Comparison of ENCODE assay signal across 1 cellular context in the genomic region with DNA sequence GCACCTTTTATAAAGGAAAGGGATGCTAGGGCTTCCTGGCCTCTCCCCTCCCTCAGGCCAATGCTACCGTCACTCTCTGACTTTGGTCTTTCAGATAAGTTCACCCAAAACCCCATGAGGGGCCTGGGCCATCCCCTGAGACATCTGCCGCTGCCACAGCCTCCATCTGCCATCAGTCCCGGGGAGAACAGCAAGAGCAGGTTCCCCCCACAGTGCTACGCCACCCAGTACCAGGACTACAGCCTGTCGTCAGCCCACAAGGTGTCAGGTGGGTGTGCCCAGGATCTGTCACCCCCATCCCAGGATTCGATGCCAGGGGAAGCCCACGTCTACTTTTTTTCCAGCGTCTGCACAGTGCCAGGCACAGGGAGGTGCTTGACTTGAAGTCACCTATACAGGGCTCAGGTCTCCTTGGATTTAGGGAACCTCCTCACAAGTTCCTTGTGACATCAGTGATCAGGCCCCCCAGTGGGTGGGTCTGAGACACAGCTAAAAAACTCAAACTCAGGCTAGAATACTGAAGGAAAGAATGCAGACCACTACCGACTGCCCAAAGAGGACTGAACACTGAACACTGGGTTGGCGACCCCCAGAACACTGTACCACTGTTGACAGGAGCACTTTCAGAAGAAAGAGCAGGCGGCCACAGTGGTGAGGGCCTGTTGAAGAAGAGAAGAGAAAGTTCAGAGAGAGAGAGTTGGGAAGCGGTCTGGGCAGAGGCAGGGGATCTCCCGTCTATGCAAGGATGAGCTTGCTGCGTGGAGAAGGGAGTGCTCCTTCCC.
TF ChIP-seq lines count a peak whose summit lies in the region.

No MANE protein-coding gene starts in this region.

TF ChIP-seq in WTC11, 78 proteins besides CTCF, POLR2A, EP300 and RAD21:
- TF ChIP-seq, protein P1, sequence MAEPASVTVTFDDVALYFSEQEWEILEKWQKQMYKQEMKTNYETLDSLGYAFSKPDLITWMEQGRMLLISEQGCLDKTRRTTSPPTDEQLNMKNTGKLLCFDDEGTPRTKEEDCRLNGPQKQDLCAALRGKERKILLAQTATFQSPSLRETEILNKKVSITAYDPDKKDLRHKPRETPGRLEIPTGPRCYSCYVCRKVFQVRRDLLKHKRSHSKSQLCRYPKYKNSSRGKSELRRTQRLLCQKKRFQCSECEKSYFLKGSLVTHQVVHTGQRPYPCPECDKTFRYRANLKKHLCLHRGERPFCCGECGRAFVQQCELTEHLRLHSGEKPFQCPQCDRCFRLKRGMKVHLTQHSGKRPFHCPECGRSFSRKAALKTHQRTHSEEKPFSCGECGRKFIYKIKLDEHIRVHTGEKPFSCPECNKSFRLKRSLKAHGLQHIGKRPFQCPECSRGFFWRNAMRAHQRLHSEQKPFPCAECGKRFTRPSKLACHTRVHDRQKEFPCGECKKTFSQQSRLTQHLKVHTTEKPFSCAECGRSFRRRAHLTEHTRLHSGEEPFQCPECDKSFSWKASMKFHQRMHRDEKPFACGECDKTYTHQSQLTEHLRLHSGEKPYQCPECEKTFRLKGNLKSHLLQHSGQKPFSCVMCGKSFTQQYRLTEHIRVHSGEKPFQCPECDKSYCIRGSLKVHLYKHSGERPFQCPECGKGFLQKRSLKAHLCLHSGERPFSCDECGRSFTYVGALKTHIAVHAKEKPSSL (CRISPR knock-in tag; conservative IDR thresholded peaks at IDR 0.05), result no peak
- TF ChIP-seq RORB (CRISPR knock-in tag; IDR thresholded peaks at IDR 0.05) (no peak), NR1H2 (CRISPR knock-in tag; IDR thresholded peaks at IDR 0.05) (no peak), ELF4 (CRISPR knock-in tag; IDR thresholded peaks at IDR 0.05; ENCODE audit: low read depth) (no peak), TCF7 (CRISPR knock-in tag; IDR thresholded peaks at IDR 0.05; ENCODE audit: low read depth) (no peak), FOXP1 (CRISPR knock-in tag; IDR thresholded peaks at IDR 0.05; ENCODE audit: borderline replicate concordance) (no peak), ZNF232 (CRISPR knock-in tag; IDR thresholded peaks at IDR 0.05) (no peak), RELA (CRISPR knock-in tag; IDR thresholded peaks at IDR 0.05; ENCODE audit: borderline replicate concordance) (no peak), FOXK1 (CRISPR knock-in tag; IDR thresholded peaks at IDR 0.05) (no peak), SMAD4 (CRISPR knock-in tag; IDR thresholded peaks at IDR 0.05) (no peak), NR2C2 (CRISPR knock-in tag; IDR thresholded peaks at IDR 0.05) (no peak), CBFB (CRISPR knock-in tag; IDR thresholded peaks at IDR 0.05; ENCODE audit: low read depth) (no peak), TEAD4 (CRISPR knock-in tag; IDR thresholded peaks at IDR 0.05) (no peak)
- TF ChIP-seq, protein P2, sequence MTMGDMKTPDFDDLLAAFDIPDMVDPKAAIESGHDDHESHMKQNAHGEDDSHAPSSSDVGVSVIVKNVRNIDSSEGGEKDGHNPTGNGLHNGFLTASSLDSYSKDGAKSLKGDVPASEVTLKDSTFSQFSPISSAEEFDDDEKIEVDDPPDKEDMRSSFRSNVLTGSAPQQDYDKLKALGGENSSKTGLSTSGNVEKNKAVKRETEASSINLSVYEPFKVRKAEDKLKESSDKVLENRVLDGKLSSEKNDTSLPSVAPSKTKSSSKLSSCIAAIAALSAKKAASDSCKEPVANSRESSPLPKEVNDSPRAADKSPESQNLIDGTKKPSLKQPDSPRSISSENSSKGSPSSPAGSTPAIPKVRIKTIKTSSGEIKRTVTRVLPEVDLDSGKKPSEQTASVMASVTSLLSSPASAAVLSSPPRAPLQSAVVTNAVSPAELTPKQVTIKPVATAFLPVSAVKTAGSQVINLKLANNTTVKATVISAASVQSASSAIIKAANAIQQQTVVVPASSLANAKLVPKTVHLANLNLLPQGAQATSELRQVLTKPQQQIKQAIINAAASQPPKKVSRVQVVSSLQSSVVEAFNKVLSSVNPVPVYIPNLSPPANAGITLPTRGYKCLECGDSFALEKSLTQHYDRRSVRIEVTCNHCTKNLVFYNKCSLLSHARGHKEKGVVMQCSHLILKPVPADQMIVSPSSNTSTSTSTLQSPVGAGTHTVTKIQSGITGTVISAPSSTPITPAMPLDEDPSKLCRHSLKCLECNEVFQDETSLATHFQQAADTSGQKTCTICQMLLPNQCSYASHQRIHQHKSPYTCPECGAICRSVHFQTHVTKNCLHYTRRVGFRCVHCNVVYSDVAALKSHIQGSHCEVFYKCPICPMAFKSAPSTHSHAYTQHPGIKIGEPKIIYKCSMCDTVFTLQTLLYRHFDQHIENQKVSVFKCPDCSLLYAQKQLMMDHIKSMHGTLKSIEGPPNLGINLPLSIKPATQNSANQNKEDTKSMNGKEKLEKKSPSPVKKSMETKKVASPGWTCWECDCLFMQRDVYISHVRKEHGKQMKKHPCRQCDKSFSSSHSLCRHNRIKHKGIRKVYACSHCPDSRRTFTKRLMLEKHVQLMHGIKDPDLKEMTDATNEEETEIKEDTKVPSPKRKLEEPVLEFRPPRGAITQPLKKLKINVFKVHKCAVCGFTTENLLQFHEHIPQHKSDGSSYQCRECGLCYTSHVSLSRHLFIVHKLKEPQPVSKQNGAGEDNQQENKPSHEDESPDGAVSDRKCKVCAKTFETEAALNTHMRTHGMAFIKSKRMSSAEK (CRISPR knock-in tag; IDR thresholded peaks at IDR 0.05; ENCODE audit: borderline replicate concordance), result no peak
- TF ChIP-seq, protein P3, sequence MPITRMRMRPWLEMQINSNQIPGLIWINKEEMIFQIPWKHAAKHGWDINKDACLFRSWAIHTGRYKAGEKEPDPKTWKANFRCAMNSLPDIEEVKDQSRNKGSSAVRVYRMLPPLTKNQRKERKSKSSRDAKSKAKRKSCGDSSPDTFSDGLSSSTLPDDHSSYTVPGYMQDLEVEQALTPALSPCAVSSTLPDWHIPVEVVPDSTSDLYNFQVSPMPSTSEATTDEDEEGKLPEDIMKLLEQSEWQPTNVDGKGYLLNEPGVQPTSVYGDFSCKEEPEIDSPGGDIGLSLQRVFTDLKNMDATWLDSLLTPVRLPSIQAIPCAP (CRISPR knock-in tag; IDR thresholded peaks at IDR 0.05), result no peak
- TF ChIP-seq, protein P4, sequence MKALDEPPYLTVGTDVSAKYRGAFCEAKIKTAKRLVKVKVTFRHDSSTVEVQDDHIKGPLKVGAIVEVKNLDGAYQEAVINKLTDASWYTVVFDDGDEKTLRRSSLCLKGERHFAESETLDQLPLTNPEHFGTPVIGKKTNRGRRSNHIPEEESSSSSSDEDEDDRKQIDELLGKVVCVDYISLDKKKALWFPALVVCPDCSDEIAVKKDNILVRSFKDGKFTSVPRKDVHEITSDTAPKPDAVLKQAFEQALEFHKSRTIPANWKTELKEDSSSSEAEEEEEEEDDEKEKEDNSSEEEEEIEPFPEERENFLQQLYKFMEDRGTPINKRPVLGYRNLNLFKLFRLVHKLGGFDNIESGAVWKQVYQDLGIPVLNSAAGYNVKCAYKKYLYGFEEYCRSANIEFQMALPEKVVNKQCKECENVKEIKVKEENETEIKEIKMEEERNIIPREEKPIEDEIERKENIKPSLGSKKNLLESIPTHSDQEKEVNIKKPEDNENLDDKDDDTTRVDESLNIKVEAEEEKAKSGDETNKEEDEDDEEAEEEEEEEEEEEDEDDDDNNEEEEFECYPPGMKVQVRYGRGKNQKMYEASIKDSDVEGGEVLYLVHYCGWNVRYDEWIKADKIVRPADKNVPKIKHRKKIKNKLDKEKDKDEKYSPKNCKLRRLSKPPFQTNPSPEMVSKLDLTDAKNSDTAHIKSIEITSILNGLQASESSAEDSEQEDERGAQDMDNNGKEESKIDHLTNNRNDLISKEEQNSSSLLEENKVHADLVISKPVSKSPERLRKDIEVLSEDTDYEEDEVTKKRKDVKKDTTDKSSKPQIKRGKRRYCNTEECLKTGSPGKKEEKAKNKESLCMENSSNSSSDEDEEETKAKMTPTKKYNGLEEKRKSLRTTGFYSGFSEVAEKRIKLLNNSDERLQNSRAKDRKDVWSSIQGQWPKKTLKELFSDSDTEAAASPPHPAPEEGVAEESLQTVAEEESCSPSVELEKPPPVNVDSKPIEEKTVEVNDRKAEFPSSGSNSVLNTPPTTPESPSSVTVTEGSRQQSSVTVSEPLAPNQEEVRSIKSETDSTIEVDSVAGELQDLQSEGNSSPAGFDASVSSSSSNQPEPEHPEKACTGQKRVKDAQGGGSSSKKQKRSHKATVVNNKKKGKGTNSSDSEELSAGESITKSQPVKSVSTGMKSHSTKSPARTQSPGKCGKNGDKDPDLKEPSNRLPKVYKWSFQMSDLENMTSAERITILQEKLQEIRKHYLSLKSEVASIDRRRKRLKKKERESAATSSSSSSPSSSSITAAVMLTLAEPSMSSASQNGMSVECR (CRISPR knock-in tag; IDR thresholded peaks at IDR 0.05; ENCODE audit: borderline replicate concordance), result no peak
- TF ChIP-seq, protein P5, sequence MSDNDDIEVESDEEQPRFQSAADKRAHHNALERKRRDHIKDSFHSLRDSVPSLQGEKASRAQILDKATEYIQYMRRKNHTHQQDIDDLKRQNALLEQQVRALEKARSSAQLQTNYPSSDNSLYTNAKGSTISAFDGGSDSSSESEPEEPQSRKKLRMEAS (CRISPR knock-in tag; IDR thresholded peaks at IDR 0.05), result no peak
- TF ChIP-seq, protein P6, sequence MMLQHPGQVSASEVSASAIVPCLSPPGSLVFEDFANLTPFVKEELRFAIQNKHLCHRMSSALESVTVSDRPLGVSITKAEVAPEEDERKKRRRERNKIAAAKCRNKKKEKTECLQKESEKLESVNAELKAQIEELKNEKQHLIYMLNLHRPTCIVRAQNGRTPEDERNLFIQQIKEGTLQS (CRISPR knock-in tag; conservative IDR thresholded peaks at IDR 0.05), result no peak
- TF ChIP-seq, protein P7, sequence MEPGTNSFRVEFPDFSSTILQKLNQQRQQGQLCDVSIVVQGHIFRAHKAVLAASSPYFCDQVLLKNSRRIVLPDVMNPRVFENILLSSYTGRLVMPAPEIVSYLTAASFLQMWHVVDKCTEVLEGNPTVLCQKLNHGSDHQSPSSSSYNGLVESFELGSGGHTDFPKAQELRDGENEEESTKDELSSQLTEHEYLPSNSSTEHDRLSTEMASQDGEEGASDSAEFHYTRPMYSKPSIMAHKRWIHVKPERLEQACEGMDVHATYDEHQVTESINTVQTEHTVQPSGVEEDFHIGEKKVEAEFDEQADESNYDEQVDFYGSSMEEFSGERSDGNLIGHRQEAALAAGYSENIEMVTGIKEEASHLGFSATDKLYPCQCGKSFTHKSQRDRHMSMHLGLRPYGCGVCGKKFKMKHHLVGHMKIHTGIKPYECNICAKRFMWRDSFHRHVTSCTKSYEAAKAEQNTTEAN (CRISPR knock-in tag; IDR thresholded peaks at IDR 0.05), result no peak
